Comparison of ENCODE assay signal across 14 cellular contexts in the genomic region with DNA sequence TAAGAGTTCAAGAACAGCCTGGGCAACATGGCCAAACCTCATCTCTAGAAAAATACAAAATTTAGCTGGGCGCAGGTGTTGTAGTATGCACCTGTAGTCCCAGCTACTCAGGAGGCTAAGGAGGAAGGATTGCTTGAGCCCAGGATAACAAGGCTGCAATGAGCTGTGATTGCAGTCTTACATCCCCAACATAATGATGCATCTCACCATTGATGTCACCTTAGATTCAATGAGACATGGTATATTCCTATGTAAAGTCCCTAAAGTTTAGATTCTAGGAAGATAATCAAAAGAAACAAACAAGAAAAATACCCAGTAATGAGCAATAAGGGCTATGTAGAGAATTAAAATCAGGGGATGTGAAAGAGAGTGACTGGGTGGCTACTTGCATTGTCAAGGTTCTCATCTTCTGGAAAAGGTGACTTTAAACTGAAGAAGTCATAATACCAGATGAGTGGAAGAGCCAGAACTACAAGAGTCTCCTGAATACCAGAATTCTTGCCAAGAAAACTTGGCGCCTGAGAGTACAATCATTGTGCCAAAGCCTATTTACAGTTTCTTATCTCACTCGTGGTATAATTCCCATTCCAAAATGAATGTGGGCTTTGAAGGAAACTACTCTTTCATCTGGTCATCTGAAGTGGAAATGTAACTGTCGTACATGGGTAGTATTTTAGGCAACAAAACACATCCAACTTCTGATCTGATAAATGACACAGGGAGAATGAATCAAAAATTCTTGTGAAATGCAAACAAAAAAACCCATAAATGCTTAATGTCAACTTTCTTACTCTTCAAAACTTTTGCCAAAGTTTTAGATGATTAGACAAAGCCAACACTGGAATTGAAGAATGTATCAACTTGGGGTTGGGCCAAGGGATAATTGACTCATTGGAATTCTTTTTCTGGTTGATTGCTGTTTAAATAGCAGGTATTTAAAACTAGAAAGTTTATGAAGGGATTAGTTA.
A peak's percentile ranks its signal among the peaks of the same experiment; 100 is the strongest.
DNase-seq lines count a peak whose midpoint lies in the region; ATAC-seq and TF ChIP-seq lines count a peak whose summit lies in the region.
"Had no signal": no experiment of that assay in that cellular context is flagged by ENCODE, and none has a peak within 500 bp of the region (broad histone marks: within the 10 kb centered on the region; RNA-seq: fewer than 3 reads in every experiment).

No MANE protein-coding gene starts in this region.

- no peaks in the 10 kb centered on the region for H3K4me1 ChIP-seq in left lung
- H3K4me1 ChIP-seq: BLaER1 treated with 17β-estradiol and CSF1 and Interleukin-3, amounts not matched to agents 10 nM and 100 nM had no signal

- in situ Hi-C loops in astrocyte of the spinal cord (cut with HindIII; ENCODE audit: low sequenced_read_pairs), result no loop called here

- no peak overlapping the region for H3K27ac Mint-ChIP-seq in stimulated activated naive CD8-positive, alpha-beta T cell treated with anti-CD3 and anti-CD28 coated beads, Interleukin-15, amount 100 ng/mL, for 72 hours

- H3K27ac ChIP-seq in left lung, result no peak overlapping the region
- H3K27ac ChIP-seq: BLaER1 treated with 17β-estradiol and CSF1 and Interleukin-3, amounts not matched to agents 10 nM and 100 nM; foreskin keratinocyte had no signal

- H3K9me3 Mint-ChIP-seq in stimulated activated naive CD8-positive, alpha-beta T cell treated with anti-CD3 and anti-CD28 coated beads, Interleukin-15, amount 100 ng/mL, for 72 hours, result no peaks in the 10 kb centered on the region

- peak; percentile 40 for ATAC-seq in stimulated activated naive CD8-positive, alpha-beta T cell treated with anti-CD3 and anti-CD28 coated beads, Interleukin-15, Interleukin-2, amounts not matched to agents 100 U/mL and 50 U/mL, for 24 hours
- ATAC-seq in stimulated activated naive CD8-positive, alpha-beta T cell treated with anti-CD3 and anti-CD28 coated beads, Interleukin-15, amount 100 ng/mL, for 72 hours, result no peak
- peak; percentile 71 for ATAC-seq in left lung
- no peak for ATAC-seq in HG03025 (IDR thresholded peaks at IDR 0.05; ENCODE audit: low FRiP score, unreplicated experiment)
- ATAC-seq: foreskin keratinocyte had no signal

- no peaks in the 10 kb centered on the region for H3K27me3 Mint-ChIP-seq in stimulated activated naive CD8-positive, alpha-beta T cell treated with anti-CD3 and anti-CD28 coated beads, Interleukin-15, amount 100 ng/mL, for 72 hours

- H3K36me3 ChIP-seq in left lung, result no peaks in the 10 kb centered on the region
- H3K36me3 ChIP-seq: BLaER1 treated with 17β-estradiol and CSF1 and Interleukin-3, amounts not matched to agents 10 nM and 100 nM had no signal

- H3K9me3 ChIP-seq in left lung, result no peaks in the 10 kb centered on the region
- H3K9me3 ChIP-seq: BLaER1 treated with 17β-estradiol and CSF1 and Interleukin-3, amounts not matched to agents 10 nM and 100 nM had no signal

- DNase-seq in stimulated activated naive CD8-positive, alpha-beta T cell treated with anti-CD3 and anti-CD28 coated beads, Interleukin-15, Interleukin-2, amounts not matched to agents 100 U/mL and 50 U/mL, for 24 hours, result no peak
- DNase-seq in stimulated activated naive CD8-positive, alpha-beta T cell treated with anti-CD3 and anti-CD28 coated beads, Interleukin-15, amount 100 ng/mL, for 72 hours, result no peak
- DNase-seq in astrocyte of the spinal cord (ENCODE audit: low read depth, low spot score), result peak; percentile 45
- DNase-seq in left lung, result no peak
- no peak for DNase-seq in NK-92 (lab: John Stamatoyannopoulos, UW; ENCODE audit: unreplicated experiment)
- no peak for DNase-seq in posterior cingulate gyrus
- DNase-seq in HK-2 (ENCODE audit: unreplicated experiment), result no peak
- DNase-seq: activated CD8-positive, alpha-beta memory T cell treated with anti-CD3 and anti-CD28 coated beads, Interleukin-2, amount 50 U/mL, for 48 hours; NCI-H1092 treated with DMSO at 0.1 percent for 48 hours; T-helper 9 cell had no signal

- intact Hi-C loops in left lung (cut with DNase I), result no loop called here
- intact Hi-C loops in posterior cingulate gyrus (cut with DNase I), result no loop called here

- no peak overlapping the region for H3K4me3 Mint-ChIP-seq in stimulated activated naive CD8-positive, alpha-beta T cell treated with anti-CD3 and anti-CD28 coated beads, Interleukin-15, amount 100 ng/mL, for 72 hours

- H3K4me3 ChIP-seq in astrocyte of the spinal cord (ENCODE audit: low read depth, low read length) (no peak overlapping the region), left lung (no peak overlapping the region)
- H3K4me3 ChIP-seq: BLaER1 treated with 17β-estradiol and CSF1 and Interleukin-3, amounts not matched to agents 10 nM and 100 nM; skin epidermis had no signal

- H3K4me1 Mint-ChIP-seq in stimulated activated naive CD8-positive, alpha-beta T cell treated with anti-CD3 and anti-CD28 coated beads, Interleukin-15, amount 100 ng/mL, for 72 hours, result no peaks in the 10 kb centered on the region

- H3K27me3 ChIP-seq in left lung, result no peaks in the 10 kb centered on the region
- H3K27me3 ChIP-seq: BLaER1 treated with 17β-estradiol and CSF1 and Interleukin-3, amounts not matched to agents 10 nM and 100 nM; foreskin keratinocyte had no signal

- TF ChIP-seq CTCF in astrocyte of the spinal cord (IDR thresholded peaks at IDR 0.05; ENCODE audit: low read depth, low read length), result no peak
- TF ChIP-seq CTCF in left lung (IDR thresholded peaks at IDR 0.05), result no peak

Comparison
In these comparisons a context has a peak if more than half of its experiments do, and no peak if none do; other contexts are left out.
1. ATAC-seq: peak in stimulated activated naive CD8-positive, alpha-beta T cell treated with anti-CD3 and anti-CD28 coated beads, Interleukin-15, Interleukin-2, amounts not matched to agents 100 U/mL and 50 U/mL, for 24 hours (single experiment) and left lung (single experiment); none in stimulated activated naive CD8-positive, alpha-beta T cell treated with anti-CD3 and anti-CD28 coated beads, Interleukin-15, amount 100 ng/mL, for 72 hours (single experiment) and HG03025 (single experiment).